In the genomic region with DNA sequence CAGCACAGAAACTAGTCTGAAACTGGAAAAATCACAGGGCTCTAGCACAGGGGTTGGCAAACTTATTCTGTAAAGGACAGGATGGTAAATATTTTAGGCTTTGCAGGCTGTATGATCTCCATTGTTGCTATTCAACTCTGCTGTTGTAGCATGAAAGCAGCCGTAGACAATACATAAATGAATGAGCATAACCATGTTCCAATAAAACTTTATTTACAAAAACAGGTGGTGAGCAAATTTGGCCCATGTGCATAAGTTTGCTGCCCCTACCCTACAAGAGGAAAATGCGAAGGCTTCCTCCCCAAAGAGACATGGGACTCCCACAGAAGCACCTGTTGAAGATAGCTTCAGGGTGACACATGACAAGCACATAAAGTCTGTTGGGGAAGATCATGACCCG, we compare ENCODE assay signal across 27 cellular contexts.
"Had no signal": no experiment of that assay in that cellular context is flagged by ENCODE, and none has a peak within 500 bp of the region (broad histone marks: within the 10 kb centered on the region; RNA-seq: fewer than 3 reads in every experiment).

No MANE protein-coding gene starts in this region.

- H3K4me2 ChIP-seq: neural progenitor cell had no signal

- H3K27ac ChIP-seq: left lung, neural progenitor cell, parathyroid adenoma, right atrium auricular region, skin epidermis, spleen, suprapubic skin, upper lobe of right lung, uterus had no signal

- H3K27me3 Mint-ChIP-seq: effector memory CD8-positive, alpha-beta T cell; naive thymus-derived CD4-positive, alpha-beta T cell; progenitor cell of endocrine pancreas; stimulated activated naive B cell treated with anti-CD40 and anti-IgM and Interleukin-4, amounts not matched to agents 10 μg/mL and 1 μg/mL and 100 μg/mL, for 72 hours; stimulated activated naive CD8-positive, alpha-beta T cell treated with anti-CD3 and anti-CD28 coated beads, Interleukin-15, Interleukin-2, amounts not matched to agents 100 ng/mL and 50 ng/mL, for 24 hours had no signal

- H3K4me1 ChIP-seq: left lung, suprapubic skin, upper lobe of right lung had no signal

- H3K27ac Mint-ChIP-seq: effector memory CD8-positive, alpha-beta T cell; mesothelial cell of epicardium; nephron; neural progenitor cell; progenitor cell of endocrine pancreas; stimulated activated naive B cell treated with anti-CD40 and anti-IgM and Interleukin-4, amounts not matched to agents 10 μg/mL and 1 μg/mL and 100 μg/mL, for 72 hours; stimulated activated naive CD8-positive, alpha-beta T cell treated with anti-CD3 and anti-CD28 coated beads, Interleukin-15, Interleukin-2, amounts not matched to agents 100 ng/mL and 50 ng/mL, for 24 hours had no signal

- H3K9me3 ChIP-seq: gastrocnemius medialis, heart left ventricle, left lung, mucosa of descending colon, right atrium auricular region, spleen, suprapubic skin, transverse colon, upper lobe of right lung, uterus had no signal

- FAIRE-seq: islet of Langerhans had no signal

- H3K9me3 Mint-ChIP-seq: effector memory CD8-positive, alpha-beta T cell; mesothelial cell of epicardium; naive thymus-derived CD4-positive, alpha-beta T cell; nephron; neural progenitor cell; stimulated activated naive B cell treated with anti-CD40 and anti-IgM and Interleukin-4, amounts not matched to agents 10 μg/mL and 1 μg/mL and 100 μg/mL, for 72 hours; stimulated activated naive CD8-positive, alpha-beta T cell treated with anti-CD3 and anti-CD28 coated beads, Interleukin-15, Interleukin-2, amounts not matched to agents 100 ng/mL and 50 ng/mL, for 24 hours had no signal

- H3K79me2 ChIP-seq: parathyroid adenoma had no signal

- DNase-seq: cortex of kidney; effector memory CD8-positive, alpha-beta T cell; foreskin fibroblast; gastrocnemius medialis; heart left ventricle; hippocampal formation; left cardiac atrium; left lung; mesenchymal stem cell; mucosa of descending colon; naive thymus-derived CD4-positive, alpha-beta T cell; spleen; stimulated activated CD4-positive, alpha-beta T cell treated with anti-CD3 and anti-CD28 coated beads, Interleukin-2, amount 100 ng/mL, for 48 hours; stimulated activated naive B cell treated with anti-CD40 and anti-IgM and Interleukin-4, amounts not matched to agents 10 μg/mL and 1 μg/mL and 100 μg/mL, for 72 hours; transverse colon; upper lobe of right lung; uterus had no signal

- H3K36me3 ChIP-seq: gastrocnemius medialis, neural progenitor cell, uterus had no signal

- H2AFZ ChIP-seq: neural progenitor cell, parathyroid adenoma had no signal

- H3K4me1 Mint-ChIP-seq: nephron had no signal

- ATAC-seq: gastrocnemius medialis; heart left ventricle; left cardiac atrium; left lung; stimulated activated naive B cell treated with anti-CD40 and anti-IgM and Interleukin-4, amounts not matched to agents 10 μg/mL and 1 μg/mL and 100 μg/mL, for 72 hours; upper lobe of right lung had no signal

- H3K36me3 Mint-ChIP-seq: stimulated activated naive B cell treated with anti-CD40 and anti-IgM and Interleukin-4, amounts not matched to agents 10 μg/mL and 1 μg/mL and 100 μg/mL, for 72 hours had no signal

- H3K4me3 Mint-ChIP-seq: effector memory CD8-positive, alpha-beta T cell; mesothelial cell of epicardium; nephron; neural progenitor cell; stimulated activated naive B cell treated with anti-CD40 and anti-IgM and Interleukin-4, amounts not matched to agents 10 μg/mL and 1 μg/mL and 100 μg/mL, for 72 hours; stimulated activated naive CD8-positive, alpha-beta T cell treated with anti-CD3 and anti-CD28 coated beads, Interleukin-15, Interleukin-2, amounts not matched to agents 100 ng/mL and 50 ng/mL, for 24 hours had no signal

- H3K9ac ChIP-seq: neural progenitor cell, parathyroid adenoma had no signal

- H3K4me3 ChIP-seq: gastrocnemius medialis, heart left ventricle, left lung, mucosa of descending colon, neural progenitor cell, right atrium auricular region, skin epidermis, spleen, suprapubic skin, transverse colon, upper lobe of right lung, uterus had no signal

- H3K27me3 ChIP-seq: gastrocnemius medialis, heart left ventricle, left lung, neural progenitor cell, right atrium auricular region, spleen, suprapubic skin, transverse colon, upper lobe of right lung, uterus had no signal
